ENCODE assay signal across 29 cellular contexts in genomic region chr3:17805461-17805940, GRCh38.
"Had no signal": no experiment of that assay in that cellular context is flagged by ENCODE, and none has a peak within 500 bp of the region (broad histone marks: within the 10 kb centered on the region; RNA-seq: fewer than 3 reads in every experiment).

No MANE protein-coding gene starts in this region.

- H3K4me3 ChIP-seq: left ventricle myocardium inferior, lung, neural progenitor cell, ovary, prostate gland, skin epidermis, stomach, testis, thyroid gland, transverse colon, upper lobe of right lung had no signal

- H3K27ac ChIP-seq: left ventricle myocardium inferior, neural progenitor cell, neutrophil, ovary, prostate gland, skin epidermis, stomach, testis, thyroid gland, transverse colon, upper lobe of right lung had no signal

- H3K36me3 ChIP-seq: left ventricle myocardium inferior, neural progenitor cell, neutrophil, ovary, prostate gland, stomach, thyroid gland, transverse colon, upper lobe of right lung had no signal

- H3K4me2 ChIP-seq: neural progenitor cell had no signal

- ATAC-seq: right cardiac atrium, sciatic nerve had no signal

- DNase-seq: hypothalamus; kidney; left ventricle myocardium inferior; mesendoderm; naive B cell; natural killer cell; nephron progenitor cell; ovary; retina; right cardiac atrium; stimulated activated CD4-positive, alpha-beta T cell treated with anti-CD3 and anti-CD28 coated beads, Interleukin-12 subunit alpha, Interleukin-12 subunit beta, amount 100 ng/mL, for 4 hours; stimulated activated CD4-positive, alpha-beta T cell treated with anti-CD3 and anti-CD28 coated beads, Interleukin-15, amount 100 ng/mL, for 24 hours; stimulated activated CD4-positive, alpha-beta T cell treated with anti-CD3 and anti-CD28 coated beads, Interleukin-2, amount 100 ng/mL, for 24 hours; stimulated activated CD4-positive, alpha-beta T cell treated with anti-CD3 and anti-CD28 coated beads, Interleukin-4, amount 100 ng/mL, for 1 hour; stimulated activated naive B cell treated with anti-CD40 and anti-IgM and Interleukin-4, amounts not matched to agents 10 μg/mL and 1 μg/mL and 100 μg/mL, for 72 hours; stimulated activated naive CD8-positive, alpha-beta T cell treated with anti-CD3 and anti-CD28 coated beads, Interleukin-15, Interleukin-2, amounts not matched to agents 100 U/mL and 50 U/mL, for 24 hours; stomach; testis; thyroid gland; transverse colon; upper lobe of right lung had no signal

- FAIRE-seq: islet of Langerhans, kidney, urothelium cell line had no signal

- H3K9ac ChIP-seq: neural progenitor cell had no signal

- H3K9me3 ChIP-seq: left ventricle myocardium inferior, neutrophil, ovary, prostate gland, stomach, testis, thyroid gland, transverse colon, upper lobe of right lung had no signal

- H3K27me3 ChIP-seq: neural progenitor cell, neutrophil, ovary, stomach, testis, thyroid gland, transverse colon, upper lobe of right lung had no signal

- H3K4me1 ChIP-seq: neural progenitor cell, prostate gland, stomach, testis, thyroid gland, transverse colon, upper lobe of right lung had no signal

- H2AFZ ChIP-seq: neural progenitor cell had no signal
